In the genomic region with DNA sequence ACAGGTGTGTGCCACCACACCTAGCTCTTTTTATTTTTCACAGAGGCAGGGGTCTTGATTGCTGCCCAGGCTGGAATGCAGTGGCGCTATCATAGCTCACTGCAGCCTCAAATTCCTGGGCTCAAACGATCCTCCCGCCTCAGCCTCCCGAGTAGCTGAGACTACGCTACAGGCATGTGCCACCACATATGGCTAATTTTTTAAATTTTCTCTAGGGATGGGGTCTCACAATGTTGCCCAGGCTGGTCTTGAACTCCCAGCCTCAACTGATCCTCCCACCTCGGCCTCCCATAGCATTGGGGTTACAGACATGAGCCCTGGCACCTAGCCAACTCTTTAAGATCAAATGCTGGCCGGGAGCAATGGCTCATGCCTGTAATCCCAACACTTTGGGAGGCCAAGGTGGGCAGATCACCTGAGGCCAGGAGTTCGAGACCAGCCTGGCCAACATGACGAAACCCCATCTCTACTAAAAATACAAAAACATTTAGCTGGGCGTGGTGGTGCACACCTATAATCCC, we compare ENCODE assay signal across 4 cellular contexts. TPM values are rescaled to one million over a fixed set of nuclear protein-coding genes. Genes with fewer than 3 reads are reported as not detected.
"Had no signal": no experiment of that assay in that cellular context is flagged by ENCODE, and none has a peak within 500 bp of the region (broad histone marks: within the 10 kb centered on the region; RNA-seq: fewer than 3 reads in every experiment).

No MANE protein-coding gene starts in this region.

RNA-seq across cellular contexts. Expression of a gene that starts 50.6 kb away (rescaled TPM):
- total RNA-seq: M059J, Peyer's patch, Right ventricle myocardium inferior, SK-MEL-5 had no signal
